In the genomic region with DNA sequence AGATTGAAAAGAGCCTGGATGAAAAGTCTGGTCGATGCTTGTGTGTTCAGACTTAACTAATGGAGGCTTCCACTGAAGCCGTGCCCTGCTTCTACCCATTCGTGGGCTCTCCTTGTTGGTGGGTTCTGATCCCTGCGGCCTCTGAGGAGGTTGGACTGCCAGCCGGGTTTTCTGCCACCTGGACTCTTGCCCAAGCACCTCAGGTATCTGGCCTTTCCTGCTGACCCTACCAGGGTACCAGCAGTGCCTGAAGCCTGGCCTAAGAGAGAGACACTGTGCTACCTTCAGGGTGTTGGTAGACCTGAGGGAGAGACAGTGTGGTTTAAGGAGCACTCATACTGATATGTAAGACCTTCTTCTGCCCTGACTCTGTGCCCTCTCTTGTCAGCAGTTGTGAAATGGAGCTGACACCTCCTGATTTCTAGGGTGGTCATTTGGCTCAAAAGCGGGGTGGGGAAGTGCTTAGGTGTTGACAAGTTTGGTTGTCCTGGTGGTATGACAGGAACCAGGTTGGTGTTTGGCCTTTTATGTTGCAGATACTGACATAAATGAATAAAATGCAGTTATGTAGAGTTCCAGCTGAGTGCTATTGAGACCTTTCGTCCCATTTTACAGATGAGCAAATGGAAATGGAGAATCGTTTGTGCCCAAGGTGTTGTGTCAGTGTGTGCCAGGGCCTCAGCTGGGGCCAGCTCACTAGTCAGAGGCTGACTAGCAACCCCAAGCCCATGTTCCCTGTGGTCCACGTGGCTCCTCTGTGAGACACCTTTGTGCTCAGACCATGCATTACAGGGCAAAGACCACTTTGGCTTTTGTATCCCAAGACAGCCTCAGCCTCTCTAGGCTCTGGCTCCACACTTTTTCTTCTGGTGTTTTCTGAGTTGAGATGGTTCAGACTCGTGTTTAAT, we compare ENCODE assay signal across 9 cellular contexts. TPM values are rescaled to one million over a fixed set of nuclear protein-coding genes. Genes with fewer than 3 reads are reported as not detected.
DNase-seq lines count a peak whose midpoint lies in the region; ATAC-seq, FAIRE-seq and TF ChIP-seq lines count a peak whose summit lies in the region.
"Had no signal": no experiment of that assay in that cellular context is flagged by ENCODE, and none has a peak within 500 bp of the region (broad histone marks: within the 10 kb centered on the region; RNA-seq: fewer than 3 reads in every experiment).

No MANE protein-coding gene starts in this region.

- peak overlapping the region; percentile 89 for H3K4me3 Mint-ChIP-seq in T-helper 1 cell treated with Interleukin-12 subunit alpha and Interleukin-12 subunit beta and Interleukin-4 antibody, amounts not matched to agents 30 μg/mL and 1 μg/mL, for 36 hours

- intact Hi-C loops in HepG2 (cut with micrococcal nuclease; ENCODE audit: unreplicated experiment) (no loop called here), PC-9 (cut with micrococcal nuclease; ENCODE audit: unreplicated experiment) (no loop called here)

- H3K27ac Mint-ChIP-seq in T-helper 1 cell treated with Interleukin-12 subunit alpha and Interleukin-12 subunit beta and Interleukin-4 antibody, amounts not matched to agents 30 μg/mL and 1 μg/mL, for 36 hours, result peak overlapping the region; percentile 88
- peak overlapping the region; percentile 93 to 95 for H3K27ac Mint-ChIP-seq in activated naive CD4-positive, alpha-beta T cell treated with anti-CD3 and anti-CD28 coated beads, Interleukin-2, amount 50 U/mL, for 72 hours

- H3K27me3 Mint-ChIP-seq in T-helper 1 cell treated with Interleukin-12 subunit alpha and Interleukin-12 subunit beta and Interleukin-4 antibody, amounts not matched to agents 30 μg/mL and 1 μg/mL, for 36 hours (ENCODE audit: low read depth), result no peaks in the 10 kb centered on the region

- H4K20me1 ChIP-seq in HepG2 (ENCODE audit: insufficient read depth, low read length) (peaks cover 11% of the 10 kb centered on the region), PC-9 (ENCODE audit: insufficient read depth) (peaks cover 6% of the 10 kb centered on the region; the same call in 1 of the 2 replicates)

- TF ChIP-seq POLR2A in HepG2 (IDR thresholded peaks at IDR 0.05; ENCODE audit: insufficient read depth in 1 of 2, low read depth in 2 of 2, low read length in 2 of 2), result peak; percentile 25 to 27; a peak in 1 of 4 replicates

- H3K9me2 ChIP-seq in PC-9 (ENCODE audit: insufficient read depth), result no peaks in the 10 kb centered on the region

- 67% methylated on average over 10 of the region's 10 CpGs for WGBS in HepG2 (ENCODE audit: low lambda C conversion rate)

- H2AFZ ChIP-seq in HepG2 (ENCODE audit: low read length) (no peak overlapping the region), PC-9 (no peak overlapping the region)

- no peaks in the 10 kb centered on the region for H3K27me3 ChIP-seq in HepG2 (ENCODE audit: control insufficient read depth in 1 of 2, insufficient read depth in 2 of 2, low read length in 2 of 2)
- H3K27me3 ChIP-seq in subcutaneous abdominal adipose tissue (ENCODE audit: control insufficient read depth in 5 of 5, insufficient read depth in 4 of 5, low read length in 5 of 5), result no peaks in the 10 kb centered on the region
- H3K27me3 ChIP-seq in PC-9 (ENCODE audit: insufficient read depth, low read depth), result no peaks in the 10 kb centered on the region

- no peak for DNase-seq in T-helper 1 cell
- peak in 1 of 2 donors; percentile 56 for DNase-seq in activated naive CD4-positive, alpha-beta T cell treated with anti-CD3 and anti-CD28 coated beads, Interleukin-2, amount 50 U/mL, for 72 hours (ENCODE audit: low spot score in 2 of 2)
- DNase-seq in HepG2 (ENCODE audit: low spot score), result peak; percentile 69
- DNase-seq in GM19240 (ENCODE audit: insufficient read length, low spot score), result no peak
- DNase-seq in EL, result no peak
- no peak for DNase-seq in PC-9

- H3K9ac ChIP-seq in HepG2 (ENCODE audit: insufficient read depth, low read depth, low read length), result peak overlapping the region; percentile 96
- H3K9ac ChIP-seq in subcutaneous abdominal adipose tissue (ENCODE audit: low read length in 5 of 5), result peak overlapping the region; percentile 2 to 85 (median 10)

- peaks cover 80% of the 10 kb centered on the region for H3K79me2 ChIP-seq in HepG2 (ENCODE audit: insufficient read depth, low read length)
- H3K79me2 ChIP-seq in PC-9 (ENCODE audit: low read depth), result peaks cover 48% of the 10 kb centered on the region

- peaks cover 57% of the 10 kb centered on the region for H3K4me1 ChIP-seq in HepG2 (ENCODE audit: insufficient read depth, low read length)
- peaks cover 16 to 86% (median 63%) of the 10 kb centered on the region in 5 donors for H3K4me1 ChIP-seq in subcutaneous abdominal adipose tissue (ENCODE audit: control insufficient read depth in 5 of 5, insufficient read depth in 5 of 5, low read length in 5 of 5)
- peaks cover 15% of the 10 kb centered on the region for H3K4me1 ChIP-seq in PC-9 (replicated peaks; ENCODE audit: insufficient read depth)

- peak; percentile 48 for FAIRE-seq in HepG2 (lab: Jason Lieb, UNC)
- FAIRE-seq: A204.1 had no signal

- TF ChIP-seq CTCF in HepG2 (CRISPR knock-in tag; IDR thresholded peaks at IDR 0.05) (peak; percentile 1; the same call in 1 of the 2 replicates), PC-9 (conservative IDR thresholded peaks at IDR 0.05) (no peak)

- H3F3A ChIP-seq in PC-9 (ENCODE audit: insufficient read depth, low read depth), result peaks cover 11% of the 10 kb centered on the region; the same call in 1 of the 2 replicates

- no TSS peak for BruUV-seq in HepG2 (replicated peaks; lab: Mats Ljungman, UMichigan)
- no TSS peak for BruUV-seq in PC-9 (replicated peaks; lab: Mats Ljungman, UMichigan)

- peak in 1 of 2 donors; percentile 13 for ATAC-seq in activated naive CD4-positive, alpha-beta T cell treated with anti-CD3 and anti-CD28 coated beads, Interleukin-2, amount 50 U/mL, for 72 hours
- no peak; the same call in 2 of the 3 replicates for ATAC-seq in HepG2

- H3K4me2 ChIP-seq in HepG2 (ENCODE audit: low read depth, low read length) (peak overlapping the region; percentile 97), PC-9 (no peak overlapping the region)

- no peak for TF ChIP-seq RAD21 in HepG2 (CRISPR knock-in tag; IDR thresholded peaks at IDR 0.05)

- TF ChIP-seq EP300 in HepG2 (IDR thresholded peaks at IDR 0.05; ENCODE audit: low read depth in 2 of 2, low read length in 2 of 2) (0 out of 4 replicates have a peak, but pooled peaks of 1 of the 2 experiments have one; percentile 23), HepG2 (CRISPR knock-in tag; IDR thresholded peaks at IDR 0.05; ENCODE audit: borderline replicate concordance) (peak; percentile 53; the same call in 1 of the 2 replicates)

- no peaks in the 10 kb centered on the region for H3K9me3 Mint-ChIP-seq in T-helper 1 cell treated with Interleukin-12 subunit alpha and Interleukin-12 subunit beta and Interleukin-4 antibody, amounts not matched to agents 30 μg/mL and 1 μg/mL, for 36 hours
- H3K9me3 Mint-ChIP-seq in activated naive CD4-positive, alpha-beta T cell treated with anti-CD3 and anti-CD28 coated beads, Interleukin-2, amount 50 U/mL, for 72 hours, result no peaks in the 10 kb centered on the region

- POLR2A ChIA-PET in HepG2 (lab: Yijun Ruan, JAX), result no interaction called here
- POLR2A ChIA-PET in PC-9 (lab: Charles Lee; ENCODE audit: unreplicated experiment), result no interaction called here

- no peaks in the 10 kb centered on the region for H3K9me3 ChIP-seq in HepG2 (ENCODE audit: low read length)
- no peaks in the 10 kb centered on the region for H3K9me3 ChIP-seq in subcutaneous abdominal adipose tissue (ENCODE audit: control insufficient read depth in 5 of 5, low read length in 5 of 5)
- H3K9me3 ChIP-seq in PC-9 (ENCODE audit: insufficient read depth, low read depth), result no peaks in the 10 kb centered on the region

- H3K4me3 ChIP-seq in HepG2 (replicated peaks in 1 of 3; ENCODE audit: insufficient read depth in 1 of 3, low read depth in 2 of 3, low read length in 3 of 3), result peak overlapping the region in 1 of 3 experiments; percentile 37; a peak in 2 of 6 replicates
- peak overlapping the region in 3 of 5 donors; percentile 32 to 77 (median 33) for H3K4me3 ChIP-seq in subcutaneous abdominal adipose tissue (ENCODE audit: low read depth in 1 of 5, low read length in 5 of 5)
- H3K4me3 ChIP-seq in PC-9, result no peak overlapping the region

- peaks cover 8 to 15% of the 10 kb centered on the region in 2 experiments for H3K36me3 ChIP-seq in HepG2 (replicated peaks in 1 of 2; ENCODE audit: control insufficient read depth in 1 of 2, insufficient read depth in 2 of 2, low read length in 2 of 2)
- H3K36me3 ChIP-seq in subcutaneous abdominal adipose tissue (ENCODE audit: control insufficient read depth in 5 of 5, insufficient read depth in 5 of 5, low read length in 5 of 5), result peaks cover 0 to 4% (median 0%) of the 10 kb centered on the region in 5 donors
- H3K36me3 ChIP-seq in PC-9 (ENCODE audit: low read depth), result no peaks in the 10 kb centered on the region

- peaks cover 38% of the 10 kb centered on the region for H3K36me3 Mint-ChIP-seq in T-helper 1 cell treated with Interleukin-12 subunit alpha and Interleukin-12 subunit beta and Interleukin-4 antibody, amounts not matched to agents 30 μg/mL and 1 μg/mL, for 36 hours (ENCODE audit: low read depth)
- H3K36me3 Mint-ChIP-seq in activated naive CD4-positive, alpha-beta T cell treated with anti-CD3 and anti-CD28 coated beads, Interleukin-2, amount 50 U/mL, for 72 hours, result peaks cover 31 to 58% of the 10 kb centered on the region in 2 donors

- in situ Hi-C loops in HepG2 (cut with HindIII; ENCODE audit: extremely low pct_ligation_motif_present, low pct_unique_long_range_greater_than_20kb), result no loop called here

- H3K27ac ChIP-seq in HepG2 (ENCODE audit: extremely low read length, insufficient read depth, low read length) (peak overlapping the region; percentile 64), subcutaneous abdominal adipose tissue (ENCODE audit: low read depth, low read length) (peak overlapping the region; percentile 81), PC-9 (no peak overlapping the region)

- peaks cover 75% of the 10 kb centered on the region for H3K4me1 Mint-ChIP-seq in T-helper 1 cell treated with Interleukin-12 subunit alpha and Interleukin-12 subunit beta and Interleukin-4 antibody, amounts not matched to agents 30 μg/mL and 1 μg/mL, for 36 hours (ENCODE audit: low read depth)

- CTCF ChIA-PET in HepG2 (lab: Yijun Ruan, JAX; ENCODE audit: low intra/inter-chr PET ratio, low total read pairs), result no interaction called here
- CTCF ChIA-PET in PC-9 (lab: Charles Lee), result no interaction called here

RNA-seq across cellular contexts. Expression of a gene that starts 3.1 kb away (rescaled TPM):
- total RNA-seq in activated naive CD4-positive, alpha-beta T cell treated with anti-CD3 and anti-CD28 coated beads, Interleukin-2, amount 50 U/mL, for 72 hours, result 100 to 1,000 TPM; 153 to 348 TPM
- 53.1 and 85.3 TPM in 2 replicates for total RNA-seq in HepG2 (2016; rRNA removed; fragmentation: Illumina TruSeq; extraction: Trizol)
- 8.3 and 10.2 TPM in 2 replicates for total RNA-seq in HepG2 (2016; cell fraction: cytosol; rRNA removed; fragmentation: Illumina TruSeq; extraction: Trizol; ENCODE audit: low read depth)
- 43.2 and 85.3 TPM in 2 replicates for total RNA-seq in HepG2 (2016; cell fraction: insoluble cytoplasmic fraction; rRNA removed; fragmentation: Illumina TruSeq; extraction: Trizol)
- 23.6 and 25.9 TPM in 2 replicates for total RNA-seq in HepG2 (2016; cell fraction: membrane; rRNA removed; fragmentation: Illumina TruSeq; extraction: Trizol)
- total RNA-seq in HepG2 (2016; cell fraction: nucleus; rRNA removed; fragmentation: Illumina TruSeq; extraction: Trizol), result 119 and 141 TPM in 2 replicates
- 158 and 207 TPM in 2 replicates for polyA plus RNA-seq in HepG2 (2011; rRNA removed)
- polyA plus RNA-seq in HepG2 (2011; cell fraction: cytosol; rRNA removed), result 50.7 and 54.7 TPM in 2 replicates
- 1,608 and 1,708 TPM in 2 replicates for polyA plus RNA-seq in HepG2 (2011; cell fraction: nucleus; rRNA removed)
- polyA plus RNA-seq in HepG2 (2012), result 152 and 164 TPM in 2 replicates
- polyA plus RNA-seq in HepG2 (2016; cell fraction: cytosol; fragmentation: Illumina TruSeq; extraction: Trizol; ENCODE audit: low read depth), result 3.6 and 4.0 TPM in 2 replicates
- polyA plus RNA-seq in HepG2 (2016; cell fraction: insoluble cytoplasmic fraction; fragmentation: Illumina TruSeq; extraction: Trizol; ENCODE audit: low read depth), result 54.2 and 61.1 TPM in 2 replicates
- polyA plus RNA-seq in HepG2 (2016; cell fraction: membrane; fragmentation: Illumina TruSeq; extraction: Trizol; ENCODE audit: low read depth), result 12.4 and 12.5 TPM in 2 replicates
- polyA plus RNA-seq in HepG2 (2016; cell fraction: nucleus; fragmentation: Illumina TruSeq; extraction: Trizol; ENCODE audit: insufficient read depth, low read depth), result 371 and 407 TPM in 2 replicates
- polyA minus RNA-seq in HepG2 (2011; rRNA and poly(A)+ RNA removed; ENCODE audit: low replicate concordance), result 74.2 and 219 TPM in 2 replicates
- 77.9 and 95.1 TPM in 2 replicates for polyA minus RNA-seq in HepG2 (2011; cell fraction: cytosol; rRNA and poly(A)+ RNA removed)
- 286 and 292 TPM in 2 replicates for polyA minus RNA-seq in HepG2 (2011; cell fraction: nucleus; rRNA and poly(A)+ RNA removed)
- total RNA-seq in PC-9 (2021), result 64.1 and 69.4 TPM in 2 replicates
